In the genomic region with DNA sequence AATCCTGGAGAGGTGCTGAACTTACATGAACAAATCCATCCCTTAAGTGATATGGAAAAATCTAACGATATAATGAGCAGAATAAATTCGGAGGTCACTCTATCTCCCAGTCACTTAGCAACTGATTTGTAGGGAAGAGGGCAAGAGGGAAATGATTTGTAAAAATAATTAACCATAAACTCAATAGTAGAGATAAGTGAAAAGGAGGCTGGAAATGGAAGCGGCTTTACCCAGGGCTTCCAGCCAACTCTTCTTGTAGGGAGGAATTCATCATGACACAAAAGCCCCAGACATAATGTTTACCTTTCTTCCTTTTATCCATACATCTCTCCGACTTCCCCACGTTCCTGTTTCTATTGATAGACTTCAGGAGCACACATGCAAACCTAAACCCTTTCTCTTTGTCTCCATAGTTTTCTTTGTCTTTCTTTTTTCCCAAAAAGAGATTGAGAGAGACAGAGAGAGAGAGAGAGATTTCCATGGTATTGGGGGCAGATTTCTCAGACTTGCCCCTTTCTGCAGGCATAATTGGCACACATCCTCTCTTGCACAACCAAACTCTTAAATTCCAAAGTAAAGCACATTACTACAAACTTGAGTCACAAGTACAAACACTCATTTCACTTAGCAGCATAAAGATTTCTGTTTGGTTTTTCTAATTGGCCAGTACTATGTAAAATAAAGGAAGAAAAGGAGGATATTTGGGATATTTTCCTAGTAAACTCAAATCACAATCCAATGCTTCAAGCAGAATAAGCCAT, we compare ENCODE assay signal across 12 cellular contexts.
A peak's percentile ranks its signal among the peaks of the same experiment; 100 is the strongest.
DNase-seq lines count a peak whose midpoint lies in the region; ATAC-seq and TF ChIP-seq lines count a peak whose summit lies in the region.
"Had no signal": no experiment of that assay in that cellular context is flagged by ENCODE, and none has a peak within 500 bp of the region (broad histone marks: within the 10 kb centered on the region; RNA-seq: fewer than 3 reads in every experiment).

No MANE protein-coding gene starts in this region.

- peaks cover 4% of the 10 kb centered on the region for H3K36me3 Mint-ChIP-seq in progenitor cell of endocrine pancreas (ENCODE audit: insufficient read depth)
- H3K36me3 Mint-ChIP-seq: activated CD8-positive, alpha-beta memory T cell treated with anti-CD3 and anti-CD28 coated beads, Interleukin-2, amount 10 ng/mL, durations not matched to agents 7 days and 5 days; activated naive CD8-positive, alpha-beta T cell treated with anti-CD3 and anti-CD28 coated beads, Interleukin-2, amount 10 ng/mL, durations not matched to agents 7 days and 5 days had no signal

- ATAC-seq in GM21529 (IDR thresholded peaks at IDR 0.05; ENCODE audit: unreplicated experiment) (no peak), HG03432 (IDR thresholded peaks at IDR 0.05; ENCODE audit: unreplicated experiment) (no peak)
- ATAC-seq: activated CD8-positive, alpha-beta memory T cell treated with anti-CD3 and anti-CD28 coated beads, Interleukin-2, amount 10 ng/mL, durations not matched to agents 7 days and 5 days; left cardiac atrium had no signal

- no peak overlapping the region for H3K4me3 Mint-ChIP-seq in progenitor cell of endocrine pancreas (ENCODE audit: low read depth)
- H3K4me3 Mint-ChIP-seq: activated CD8-positive, alpha-beta memory T cell treated with anti-CD3 and anti-CD28 coated beads, Interleukin-2, amount 10 ng/mL, durations not matched to agents 7 days and 5 days; activated naive CD8-positive, alpha-beta T cell treated with anti-CD3 and anti-CD28 coated beads, Interleukin-2, amount 10 ng/mL, durations not matched to agents 7 days and 5 days; dendritic cell treated with granulocyte-macrophage colony-stimulating factor and Interleukin-4, amounts not matched to agents 40 ng/mL and 50 ng/mL, for 4 days had no signal

- no peaks in the 10 kb centered on the region for H3K27me3 Mint-ChIP-seq in progenitor cell of endocrine pancreas
- H3K27me3 Mint-ChIP-seq: activated CD8-positive, alpha-beta memory T cell treated with anti-CD3 and anti-CD28 coated beads, Interleukin-2, amount 10 ng/mL, durations not matched to agents 7 days and 5 days; activated naive CD8-positive, alpha-beta T cell treated with anti-CD3 and anti-CD28 coated beads, Interleukin-2, amount 10 ng/mL, durations not matched to agents 7 days and 5 days; dendritic cell treated with granulocyte-macrophage colony-stimulating factor and Interleukin-4, amounts not matched to agents 40 ng/mL and 50 ng/mL, for 4 days had no signal

- DNase-seq in HCEC 1CT = peak; percentile 60
- peak; percentile 25 to 34 for DNase-seq in SHP77 (lab: John Stamatoyannopoulos, UW)
- peak; percentile 64 for DNase-seq in fibroblast of peridontal ligament (ENCODE audit: extremely low read depth)
- DNase-seq in progenitor cell of endocrine pancreas (ENCODE audit: low spot score, unreplicated experiment) = no peak
- no peak for DNase-seq in midbrain (lab: John Stamatoyannopoulos, UW)
- DNase-seq in activated naive CD4-positive, alpha-beta T cell treated with Interleukin-2 at 50 U/mL for 16 hours = no peak
- DNase-seq: activated CD8-positive, alpha-beta memory T cell treated with anti-CD3 and anti-CD28 coated beads, Interleukin-2, amount 10 ng/mL, durations not matched to agents 7 days and 5 days; activated naive CD8-positive, alpha-beta T cell treated with anti-CD3 and anti-CD28 coated beads, Interleukin-2, amount 10 ng/mL, durations not matched to agents 7 days and 5 days; left cardiac atrium had no signal

- peaks cover 13% of the 10 kb centered on the region for H3K9me3 Mint-ChIP-seq in progenitor cell of endocrine pancreas (ENCODE audit: low read depth)

- H3K4me1 Mint-ChIP-seq in progenitor cell of endocrine pancreas (ENCODE audit: low read depth) = peaks cover 7% of the 10 kb centered on the region
- H3K4me1 Mint-ChIP-seq: activated CD8-positive, alpha-beta memory T cell treated with anti-CD3 and anti-CD28 coated beads, Interleukin-2, amount 10 ng/mL, durations not matched to agents 7 days and 5 days; activated naive CD8-positive, alpha-beta T cell treated with anti-CD3 and anti-CD28 coated beads, Interleukin-2, amount 10 ng/mL, durations not matched to agents 7 days and 5 days had no signal

- peak overlapping the region; percentile 12 for H3K27ac Mint-ChIP-seq in progenitor cell of endocrine pancreas
- H3K27ac Mint-ChIP-seq: activated CD8-positive, alpha-beta memory T cell treated with anti-CD3 and anti-CD28 coated beads, Interleukin-2, amount 10 ng/mL, durations not matched to agents 7 days and 5 days; activated naive CD8-positive, alpha-beta T cell treated with anti-CD3 and anti-CD28 coated beads, Interleukin-2, amount 10 ng/mL, durations not matched to agents 7 days and 5 days; dendritic cell treated with granulocyte-macrophage colony-stimulating factor and Interleukin-4, amounts not matched to agents 40 ng/mL and 50 ng/mL, for 4 days had no signal

- no peak for TF ChIP-seq CTCF in progenitor cell of endocrine pancreas (IDR thresholded peaks at IDR 0.05; ENCODE audit: unreplicated experiment)

Comparison
In these comparisons a context has a peak if more than half of its experiments do, and no peak if none do; other contexts are left out.
1. DNase-seq: peak in HCEC 1CT (single experiment), SHP77 (2 of 2) and fibroblast of peridontal ligament (single experiment); none in progenitor cell of endocrine pancreas (single experiment), midbrain (single experiment) and activated naive CD4-positive, alpha-beta T cell treated with Interleukin-2 at 50 U/mL for 16 hours (single experiment).